Comparison of ENCODE assay signal across 11 cellular contexts in genomic region chr9:18297532-18297872, GRCh38.
DNase-seq lines count a peak whose midpoint lies in the region; ATAC-seq and TF ChIP-seq lines count a peak whose summit lies in the region.
"Had no signal": no experiment of that assay in that cellular context is flagged by ENCODE, and none has a peak within 500 bp of the region (broad histone marks: within the 10 kb centered on the region; RNA-seq: fewer than 3 reads in every experiment).

No MANE protein-coding gene starts in this region.

- no peaks in the 10 kb centered on the region for H3K9me3 Mint-ChIP-seq in neural progenitor cell
- H3K9me3 Mint-ChIP-seq: activated naive CD4-positive, alpha-beta T cell treated with anti-CD3 and anti-CD28 coated beads, Interleukin-2, amount 50 U/mL, for 72 hours had no signal

- H3K9me3 ChIP-seq in GM23248 (ENCODE audit: low read depth) (no peaks in the 10 kb centered on the region), mammary epithelial cell (replicated peaks; ENCODE audit: insufficient read depth, low read length) (no peaks in the 10 kb centered on the region), neural progenitor cell (ENCODE audit: low read depth) (no peaks in the 10 kb centered on the region), gastroesophageal sphincter (no peaks in the 10 kb centered on the region)
- H3K9me3 ChIP-seq: right atrium auricular region had no signal

- no TSS peak for BruUV-seq in mammary epithelial cell (replicated peaks; lab: Mats Ljungman, UMichigan)

- H4K20me1 ChIP-seq in GM23248 (ENCODE audit: insufficient read depth) (no peaks in the 10 kb centered on the region), mammary epithelial cell (ENCODE audit: insufficient read depth, low read length) (no peaks in the 10 kb centered on the region), neural progenitor cell (ENCODE audit: low read depth) (no peaks in the 10 kb centered on the region)

- H3K4me2 ChIP-seq in GM23248 (ENCODE audit: unreplicated experiment) = peak overlapping the region; percentile 93
- H3K4me2 ChIP-seq in mammary epithelial cell (ENCODE audit: insufficient read depth, low read depth, low read length) = peak overlapping the region; percentile 80
- no peak overlapping the region for H3K4me2 ChIP-seq in neural progenitor cell

- no peaks in the 10 kb centered on the region for H3K27me3 Mint-ChIP-seq in neural progenitor cell (ENCODE audit: insufficient read depth, low read depth)

- TF ChIP-seq CTCF in mammary epithelial cell (conservative IDR thresholded peaks at IDR 0.05 in 1 of 2, IDR thresholded peaks at IDR 0.05 in 1 of 2; ENCODE audit: extremely low read depth in 1 of 2, insufficient read depth in 1 of 2, low read depth in 1 of 2, low read length in 2 of 2) (peak; percentile 33 to 42), neural progenitor cell (IDR thresholded peaks at IDR 0.05) (peak; percentile 54), gastroesophageal sphincter (IDR thresholded peaks at IDR 0.05) (no peak)

- no peak for DNase-seq in GM23248
- DNase-seq in NCI-H1436 (lab: John Stamatoyannopoulos, UW) = peak; percentile 72
- no peak for DNase-seq in mammary epithelial cell
- peak; percentile 58 for DNase-seq in neural progenitor cell (ENCODE audit: low spot score)
- DNase-seq in left colon = no peak
- no peak for DNase-seq in middle frontal gyrus (ENCODE audit: extremely low spot score, low spot score)
- DNase-seq: activated CD4-positive, CD25-positive, alpha-beta regulatory T cell; GF-D8 had no signal

- H3K9ac ChIP-seq in GM23248 (peak overlapping the region; percentile 56), mammary epithelial cell (ENCODE audit: insufficient read depth, low read length) (no peak overlapping the region), neural progenitor cell (no peak overlapping the region)

- H3K4me3 ChIP-seq in GM23248 (peak overlapping the region; percentile 64), mammary epithelial cell (replicated peaks in 1 of 3; ENCODE audit: insufficient read depth in 1 of 3, low read depth in 2 of 3, low read length in 3 of 3) (peak overlapping the region in 1 of 3 experiments; percentile 20), neural progenitor cell (no peak overlapping the region), gastroesophageal sphincter (no peak overlapping the region)
- H3K4me3 ChIP-seq: right atrium auricular region had no signal

- in situ Hi-C loops in GM23248 (cut with MboI) = no loop called here
- in situ Hi-C loops in mammary epithelial cell (cut with MboI; ENCODE audit: low sequenced_read_pairs in 2 of 2) = no loop called here

- no peaks in the 10 kb centered on the region for H3K36me3 Mint-ChIP-seq in neural progenitor cell
- H3K36me3 Mint-ChIP-seq: activated naive CD4-positive, alpha-beta T cell treated with anti-CD3 and anti-CD28 coated beads, Interleukin-2, amount 50 U/mL, for 72 hours had no signal

- no peak for TF ChIP-seq POLR2A in gastroesophageal sphincter (IDR thresholded peaks at IDR 0.05)

- peaks cover 18% of the 10 kb centered on the region for H3F3A ChIP-seq in GM23248 (ENCODE audit: insufficient read depth)
- H3F3A ChIP-seq in neural progenitor cell (ENCODE audit: low read depth) = no peaks in the 10 kb centered on the region

- no peaks in the 10 kb centered on the region for H3K4me1 Mint-ChIP-seq in neural progenitor cell

- ATAC-seq in left colon (no peak), gastroesophageal sphincter (no peak)
- ATAC-seq: activated naive CD4-positive, alpha-beta T cell treated with anti-CD3 and anti-CD28 coated beads, Interleukin-2, amount 50 U/mL, for 72 hours had no signal

- H3K4me1 ChIP-seq in GM23248 (ENCODE audit: insufficient read depth) = peaks cover 20% of the 10 kb centered on the region
- H3K4me1 ChIP-seq in mammary epithelial cell (ENCODE audit: insufficient read depth, low read length) = peaks cover 15% of the 10 kb centered on the region
- no peaks in the 10 kb centered on the region for H3K4me1 ChIP-seq in neural progenitor cell
- peaks cover 0 to 30% (median 4%) of the 10 kb centered on the region in 3 donors for H3K4me1 ChIP-seq in gastroesophageal sphincter
- H3K4me1 ChIP-seq: right atrium auricular region had no signal

- no peak overlapping the region for H3K4me3 Mint-ChIP-seq in neural progenitor cell

- intact Hi-C loops in mammary epithelial cell (cut with micrococcal nuclease) (loop anchor here (2.0 kb wide), 1 partner anchor 23 kb away; no protein-coding TSS in a partner anchor), left colon (cut with DNase I, micrococcal nuclease) (no loop called here)

- TF ChIP-seq EP300 in gastroesophageal sphincter (IDR thresholded peaks at IDR 0.05) = no peak

- CTCF ChIA-PET in mammary epithelial cell (lab: Charles Lee; ENCODE audit: low non-redundant PET) = no interaction called here

- H3K27ac Mint-ChIP-seq in neural progenitor cell = no peak overlapping the region
- H3K27ac Mint-ChIP-seq: activated naive CD4-positive, alpha-beta T cell treated with anti-CD3 and anti-CD28 coated beads, Interleukin-2, amount 50 U/mL, for 72 hours had no signal

- H3K27ac ChIP-seq in GM23248 (peak overlapping the region; percentile 56), mammary epithelial cell (ENCODE audit: insufficient read depth, low read depth, low read length) (peak overlapping the region; percentile 50), neural progenitor cell (no peak overlapping the region), gastroesophageal sphincter (no peak overlapping the region)
- H3K27ac ChIP-seq: right atrium auricular region had no signal

- 12 to 16% methylated on average over 5 of the region's 5 CpGs for WGBS in GM23248 (ENCODE audit: low coverage in 1 of 2, low lambda C conversion rate in 2 of 2, missing lambda C conversion rate in 2 of 2), 2 experiments
- 29% methylated on average over 5 of the region's 5 CpGs for WGBS in mammary epithelial cell (ENCODE audit: low coverage, missing lambda C conversion rate)
- 78% methylated on average over 3 to 4 of the region's 5 CpGs for WGBS in gastroesophageal sphincter (ENCODE audit: low coverage in 1 of 2), 2 donors

- H3K79me2 ChIP-seq in GM23248 (ENCODE audit: insufficient read depth) (no peaks in the 10 kb centered on the region), mammary epithelial cell (ENCODE audit: insufficient read depth, low read length) (no peaks in the 10 kb centered on the region), neural progenitor cell (ENCODE audit: low read depth) (no peaks in the 10 kb centered on the region)

- no peaks in the 10 kb centered on the region for H3K9me2 ChIP-seq in GM23248 (ENCODE audit: insufficient read depth)

- H3K27me3 ChIP-seq in GM23248 (replicated peaks; ENCODE audit: insufficient read depth) (no peaks in the 10 kb centered on the region), mammary epithelial cell (ENCODE audit: insufficient read depth, low read length) (no peaks in the 10 kb centered on the region), neural progenitor cell (no peaks in the 10 kb centered on the region), gastroesophageal sphincter (no peaks in the 10 kb centered on the region)
- H3K27me3 ChIP-seq: right atrium auricular region had no signal

- dilution Hi-C loops in mammary epithelial cell (cut with HindIII; ENCODE audit: low sequenced_read_pairs) = no loop called here

- H2AFZ ChIP-seq in GM23248 (peak overlapping the region; percentile 77), mammary epithelial cell (ENCODE audit: low read depth, low read length) (no peak overlapping the region), neural progenitor cell (replicated peaks) (no peak overlapping the region)

- H3K36me3 ChIP-seq in GM23248 (ENCODE audit: low read depth) (no peaks in the 10 kb centered on the region), mammary epithelial cell (ENCODE audit: insufficient read depth, low read length) (no peaks in the 10 kb centered on the region), neural progenitor cell (no peaks in the 10 kb centered on the region), gastroesophageal sphincter (no peaks in the 10 kb centered on the region)
- H3K36me3 ChIP-seq: right atrium auricular region had no signal

Comparison
In these comparisons a context has a peak if more than half of its experiments do, and no peak if none do; other contexts are left out.
1. DNase-seq: peak in NCI-H1436 (single experiment) and neural progenitor cell (single experiment); none in GM23248 (single experiment), mammary epithelial cell (single experiment), left colon (0 of 2) and middle frontal gyrus (single experiment).
2. H3K27ac ChIP-seq: peak in GM23248 (single experiment) and mammary epithelial cell (single experiment); none in neural progenitor cell (single experiment) and gastroesophageal sphincter (0 of 4).
3. CTCF ChIP-seq: peak in mammary epithelial cell (2 of 2) and neural progenitor cell (single experiment); none in gastroesophageal sphincter (0 of 4).